9 cellular contexts compared by ENCODE assay signal in the genomic region with DNA sequence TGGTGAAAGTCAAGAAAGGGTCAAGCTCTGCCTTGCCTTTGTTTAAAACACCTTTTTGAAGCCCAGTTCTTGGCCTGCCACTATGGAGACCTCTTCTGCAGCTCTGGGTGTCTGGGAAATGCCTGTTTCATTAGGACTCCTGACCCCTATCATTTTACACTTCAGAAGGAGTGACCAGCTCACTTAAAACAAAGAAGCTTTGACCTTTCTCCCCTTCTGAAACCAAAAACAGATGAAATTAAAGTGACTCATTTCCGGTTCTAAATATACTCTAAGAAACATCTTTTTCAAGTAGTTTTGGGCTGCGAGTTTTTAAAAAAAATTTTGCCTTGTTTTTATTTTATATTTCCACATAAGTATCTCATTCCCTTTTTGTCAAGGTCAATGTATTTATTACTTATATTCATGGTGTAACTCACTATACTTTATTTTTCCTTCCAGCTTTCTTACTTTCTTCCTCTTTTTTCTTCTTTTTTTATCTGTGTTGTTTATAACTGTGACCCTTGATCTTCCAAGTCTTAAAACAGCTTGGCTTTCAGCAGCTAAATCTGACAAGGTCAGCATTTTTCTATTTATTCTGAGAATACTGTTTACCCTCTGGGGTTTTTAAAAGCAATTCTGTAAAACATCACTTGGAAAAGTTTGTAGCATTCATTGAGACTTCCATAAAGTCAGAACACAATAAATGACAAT.
A peak's percentile ranks its signal among the peaks of the same experiment; 100 is the strongest.
DNase-seq lines count a peak whose midpoint lies in the region; ATAC-seq and TF ChIP-seq lines count a peak whose summit lies in the region.
"Had no signal": no experiment of that assay in that cellular context is flagged by ENCODE, and none has a peak within 500 bp of the region (broad histone marks: within the 10 kb centered on the region; RNA-seq: fewer than 3 reads in every experiment).

No MANE protein-coding gene starts in this region.

- peaks cover 76% of the 10 kb centered on the region for H3K4me1 Mint-ChIP-seq in neural crest cell

- peak overlapping the region; percentile 39 for H3K4me3 Mint-ChIP-seq in neural crest cell

- no peak overlapping the region for H3K27ac ChIP-seq in caudate nucleus (ENCODE audit: low read depth, low read length)

- H3K27ac Mint-ChIP-seq in neural crest cell (ENCODE audit: unreplicated experiment) = peak overlapping the region; percentile 47

- in situ Hi-C loops in SK-MEL-5 (cut with HindIII; ENCODE audit: low pct_unique_long_range_greater_than_20kb, low sequenced_read_pairs) = no loop called here

- no peaks in the 10 kb centered on the region for H3K27me3 Mint-ChIP-seq in neural crest cell (ENCODE audit: low read depth)

- no peaks in the 10 kb centered on the region for H3K36me3 Mint-ChIP-seq in neural crest cell (ENCODE audit: low read depth)

- no peak for TF ChIP-seq CTCF in neural crest cell (conservative IDR thresholded peaks at IDR 0.05)

- peak; percentile 77 for ATAC-seq in GM18858 (IDR thresholded peaks at IDR 0.05; ENCODE audit: unreplicated experiment)
- ATAC-seq in HG02885 (IDR thresholded peaks at IDR 0.05; ENCODE audit: poor library complexity, unreplicated experiment) = peak; percentile 62

- DNase-seq in SK-MEL-5 (ENCODE audit: low read depth, low spot score) (peak; percentile 77), neural crest cell (ENCODE audit: low read depth, low spot score) (no peak), NCI-H1417 (lab: John Stamatoyannopoulos, UW) (no peak), NCI-H446 (lab: John Stamatoyannopoulos, UW) (no peak), NCI-H1694 (lab: John Stamatoyannopoulos, UW) (no peak), caudate nucleus (lab: John Stamatoyannopoulos, UW) (no peak)
- DNase-seq: ovary had no signal

- no peaks in the 10 kb centered on the region for H3K9me3 Mint-ChIP-seq in neural crest cell
